Comparison of ENCODE assay signal across 8 cellular contexts in genomic region chr5:159017787-159018186, GRCh38.
DNase-seq lines count a peak whose midpoint lies in the region; TF ChIP-seq lines count a peak whose summit lies in the region.

No MANE protein-coding gene starts in this region.

- H3K27ac ChIP-seq in thyroid gland = peak overlapping the region in 2 of 3 donors; percentile 19 to 29

- TF ChIP-seq POLR2A in thyroid gland (IDR thresholded peaks at IDR 0.05) = no peak

- no peak for TF ChIP-seq CTCF in thyroid gland (IDR thresholded peaks at IDR 0.05)

- H3K4me1 ChIP-seq in thyroid gland = peaks cover 7 to 28% of the 10 kb centered on the region in 2 donors

- no peaks in the 10 kb centered on the region for H3K27me3 ChIP-seq in thyroid gland

- H3K9me3 ChIP-seq in thyroid gland = no peaks in the 10 kb centered on the region

- H3K4me3 ChIP-seq in thyroid gland (replicated peaks in 1 of 3) = no peak overlapping the region

- H3K36me3 ChIP-seq in thyroid gland = no peaks in the 10 kb centered on the region

- 15 to 17% methylated on average over 4 of the region's 4 CpGs for WGBS in thyroid gland, 2 donors

- intact Hi-C loops in thyroid gland (cut with DNase I) = no loop called here

- DNase-seq in SIG-M5 treated with dmso at 0.1 percent for 504 hours (lab: John Stamatoyannopoulos, UW; ENCODE audit: unreplicated experiment) (peak; percentile 27), SIG-M5 (lab: John Stamatoyannopoulos, UW) (no peak), RPMI7951 (ENCODE audit: low read depth) (peak; percentile 81), glomerular visceral epithelial cell (ENCODE audit: extremely low spot score) (peak; percentile 42), thyroid gland (peak; percentile 31 to 32), hypothalamus (lab: John Stamatoyannopoulos, UW) (no peak), NCI-H2029 treated with DMSO at 0.1 percent for 48 hours (lab: John Stamatoyannopoulos, UW) (no peak)
- DNase-seq in activated CD8-positive, alpha-beta memory T cell treated with anti-CD3 and anti-CD28 coated beads, Interleukin-2, amount 50 U/mL, for 48 hours = no peak

Comparison
In these comparisons a context has a peak if more than half of its experiments do, and no peak if none do; other contexts are left out.
1. DNase-seq: peak in SIG-M5 treated with dmso at 0.1 percent for 504 hours (single experiment), RPMI7951 (single experiment), glomerular visceral epithelial cell (single experiment) and thyroid gland (2 of 2); none in SIG-M5 (single experiment), hypothalamus (0 of 51), activated CD8-positive, alpha-beta memory T cell treated with anti-CD3 and anti-CD28 coated beads, Interleukin-2, amount 50 U/mL, for 48 hours (single experiment) and NCI-H2029 treated with DMSO at 0.1 percent for 48 hours (single experiment).